In the genomic region with DNA sequence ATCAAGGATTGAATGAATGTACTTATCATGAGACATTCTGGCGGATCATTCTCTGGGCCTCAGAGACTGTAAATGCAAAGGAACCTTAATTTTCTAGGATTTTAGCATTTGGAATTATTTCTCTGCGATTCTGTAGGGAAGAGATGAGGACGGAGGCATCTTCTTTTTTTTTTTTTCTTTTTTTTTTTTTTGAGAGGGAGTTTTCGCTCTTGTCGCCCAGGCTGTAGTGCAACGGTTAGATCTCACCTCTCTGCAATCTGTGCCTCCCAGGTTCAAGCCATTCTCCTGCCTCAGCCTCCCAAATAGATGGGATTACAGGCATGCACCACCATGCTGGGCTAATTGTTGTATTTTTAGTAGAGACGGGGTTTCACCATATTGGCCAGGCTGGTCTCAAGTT, we compare ENCODE assay signal across 23 cellular contexts. TPM values are rescaled to one million over a fixed set of nuclear protein-coding genes. Genes with fewer than 3 reads are reported as not detected.
DNase-seq lines count a peak whose midpoint lies in the region; ATAC-seq and TF ChIP-seq lines count a peak whose summit lies in the region.
"Had no signal": no experiment of that assay in that cellular context is flagged by ENCODE, and none has a peak within 500 bp of the region (broad histone marks: within the 10 kb centered on the region; RNA-seq: fewer than 3 reads in every experiment).

No MANE protein-coding gene starts in this region.

- H3K27ac ChIP-seq in osteoblast (ENCODE audit: low read depth, low read length): no peak overlapping the region
- H3K27ac ChIP-seq: dorsolateral prefrontal cortex, left ventricle myocardium inferior had no signal

- TF ChIP-seq CTCF in Loucy (conservative IDR thresholded peaks at IDR 0.05; ENCODE audit: low read length) (no peak), natural killer cell (IDR thresholded peaks at IDR 0.05) (no peak), osteoblast (IDR thresholded peaks at IDR 0.05; ENCODE audit: extremely low read depth, low read depth, low read length) (no peak)

- no peaks in the 10 kb centered on the region for H3K9me3 Mint-ChIP-seq in activated CD4-positive, alpha-beta T cell treated with anti-CD3 and anti-CD28 coated beads, Interleukin-2, amount 10 ng/mL, durations not matched to agents 24 days and 14 days
- no peaks in the 10 kb centered on the region for H3K9me3 Mint-ChIP-seq in activated naive CD8-positive, alpha-beta T cell treated with anti-CD3 and anti-CD28 coated beads, Interleukin-2, amount 10 ng/mL, durations not matched to agents 7 days and 5 days
- H3K9me3 Mint-ChIP-seq in natural killer cell: peaks cover 0 to 3% of the 10 kb centered on the region in 2 donors

- ATAC-seq in activated naive CD8-positive, alpha-beta T cell treated with anti-CD3 and anti-CD28 coated beads, Interleukin-2, amount 10 ng/mL, durations not matched to agents 7 days and 5 days (ENCODE audit: low read depth): no peak
- ATAC-seq in natural killer cell (no peak), HG02981 (IDR thresholded peaks at IDR 0.05; ENCODE audit: unreplicated experiment) (no peak)

- peaks cover 60% of the 10 kb centered on the region for H3K4me1 Mint-ChIP-seq in activated CD4-positive, alpha-beta T cell treated with anti-CD3 and anti-CD28 coated beads, Interleukin-2, amount 10 ng/mL, durations not matched to agents 24 days and 14 days
- H3K4me1 Mint-ChIP-seq in activated naive CD8-positive, alpha-beta T cell treated with anti-CD3 and anti-CD28 coated beads, Interleukin-2, amount 10 ng/mL, durations not matched to agents 7 days and 5 days: peaks cover 48% of the 10 kb centered on the region
- peaks cover 55 to 78% of the 10 kb centered on the region in 2 donors for H3K4me1 Mint-ChIP-seq in natural killer cell

- H3K4me3 ChIP-seq in Loucy (ENCODE audit: low read length, poor library complexity, severe bottlenecking) (peak overlapping the region; percentile 74), osteoblast (ENCODE audit: insufficient read depth, low read length) (no peak overlapping the region)
- H3K4me3 ChIP-seq: left ventricle myocardium inferior had no signal

- H3K9me2 ChIP-seq in Loucy (replicated peaks; ENCODE audit: low read depth, low read length): no peaks in the 10 kb centered on the region

- peaks cover 41% of the 10 kb centered on the region for H3K4me1 ChIP-seq in Loucy (ENCODE audit: insufficient read depth, low read length, poor library complexity, severe bottlenecking)
- no peaks in the 10 kb centered on the region for H3K4me1 ChIP-seq in osteoblast (ENCODE audit: insufficient read depth, low read length)
- H3K4me1 ChIP-seq: left ventricle myocardium inferior had no signal

- intact Hi-C loops in activated CD4-positive, alpha-beta T cell treated with anti-CD3 and anti-CD28 coated beads, Interleukin-2, amount 10 ng/mL, durations not matched to agents 24 days and 14 days (cut with micrococcal nuclease): loop anchor here (5.0 kb wide), 1 partner anchor 93 kb away; no protein-coding TSS in a partner anchor
- intact Hi-C loops in natural killer cell (cut with micrococcal nuclease): no loop called here

- peak overlapping the region; percentile 82 for H3K9ac ChIP-seq in Loucy (ENCODE audit: low read depth, low read length, poor library complexity, severe bottlenecking)

- H3K4me2 ChIP-seq in Loucy (ENCODE audit: low read depth, low read length, poor library complexity, severe bottlenecking): peak overlapping the region; percentile 88
- H3K4me2 ChIP-seq in osteoblast (ENCODE audit: insufficient read depth, low read length): no peak overlapping the region

- H3K36me3 ChIP-seq in Loucy (ENCODE audit: insufficient read depth, low read length) (no peaks in the 10 kb centered on the region), osteoblast (ENCODE audit: insufficient read depth, low read length) (no peaks in the 10 kb centered on the region)
- H3K36me3 ChIP-seq: esophagus squamous epithelium, left ventricle myocardium inferior, upper lobe of left lung had no signal

- H2AFZ ChIP-seq in Loucy (ENCODE audit: low read length) (no peak overlapping the region), osteoblast (ENCODE audit: low read length) (no peak overlapping the region)

- no peaks in the 10 kb centered on the region for H3K27me3 Mint-ChIP-seq in activated CD4-positive, alpha-beta T cell treated with anti-CD3 and anti-CD28 coated beads, Interleukin-2, amount 10 ng/mL, durations not matched to agents 24 days and 14 days
- H3K27me3 Mint-ChIP-seq in activated naive CD8-positive, alpha-beta T cell treated with anti-CD3 and anti-CD28 coated beads, Interleukin-2, amount 10 ng/mL, durations not matched to agents 7 days and 5 days: no peaks in the 10 kb centered on the region
- no peaks in the 10 kb centered on the region for H3K27me3 Mint-ChIP-seq in natural killer cell (ENCODE audit: low read depth in 2 of 2)

- no peaks in the 10 kb centered on the region for H3F3A ChIP-seq in Loucy (ENCODE audit: low read depth)

- POLR2A ChIA-PET in activated naive CD8-positive, alpha-beta T cell treated with anti-CD3 and anti-CD28 coated beads, Interleukin-2, amount 10 ng/mL, durations not matched to agents 7 days and 5 days (lab: Charles Lee): interaction anchor here (0.6 to 8.1 kb wide), 10 partner anchors 8 to 168 kb away, joined by 3 to 259 read pairs (median 20); partner anchors contain the start of gene SEPHS2

- H3K9me3 ChIP-seq in Loucy (ENCODE audit: insufficient read depth, low read depth, low read length) (no peaks in the 10 kb centered on the region), osteoblast (ENCODE audit: low read depth, low read length) (no peaks in the 10 kb centered on the region)
- H3K9me3 ChIP-seq: esophagus squamous epithelium, left ventricle myocardium inferior, upper lobe of left lung had no signal

- H3K27ac Mint-ChIP-seq in activated CD4-positive, alpha-beta T cell treated with anti-CD3 and anti-CD28 coated beads, Interleukin-2, amount 10 ng/mL, durations not matched to agents 24 days and 14 days: peak overlapping the region; percentile 80
- H3K27ac Mint-ChIP-seq in activated naive CD8-positive, alpha-beta T cell treated with anti-CD3 and anti-CD28 coated beads, Interleukin-2, amount 10 ng/mL, durations not matched to agents 7 days and 5 days: peak overlapping the region; percentile 71
- H3K27ac Mint-ChIP-seq in natural killer cell: peak overlapping the region; percentile 95 to 96

- peak overlapping the region; percentile 100 for H3K4me3 Mint-ChIP-seq in activated CD4-positive, alpha-beta T cell treated with anti-CD3 and anti-CD28 coated beads, Interleukin-2, amount 10 ng/mL, durations not matched to agents 24 days and 14 days
- H3K4me3 Mint-ChIP-seq in activated naive CD8-positive, alpha-beta T cell treated with anti-CD3 and anti-CD28 coated beads, Interleukin-2, amount 10 ng/mL, durations not matched to agents 7 days and 5 days: peak overlapping the region; percentile 100
- peak overlapping the region; percentile 98 for H3K4me3 Mint-ChIP-seq in natural killer cell

- H3K79me2 ChIP-seq in Loucy (ENCODE audit: insufficient read depth, low read length): peaks cover 30% of the 10 kb centered on the region
- no peaks in the 10 kb centered on the region for H3K79me2 ChIP-seq in osteoblast (ENCODE audit: insufficient read depth, low read length)

- no peaks in the 10 kb centered on the region for H4K20me1 ChIP-seq in Loucy (ENCODE audit: insufficient read depth, low read length, poor library complexity, severe bottlenecking)
- H4K20me1 ChIP-seq in osteoblast (ENCODE audit: insufficient read depth, low read length): no peaks in the 10 kb centered on the region

- peaks cover 57% of the 10 kb centered on the region for H3K36me3 Mint-ChIP-seq in activated CD4-positive, alpha-beta T cell treated with anti-CD3 and anti-CD28 coated beads, Interleukin-2, amount 10 ng/mL, durations not matched to agents 24 days and 14 days (ENCODE audit: low read depth)
- peaks cover 49% of the 10 kb centered on the region for H3K36me3 Mint-ChIP-seq in activated naive CD8-positive, alpha-beta T cell treated with anti-CD3 and anti-CD28 coated beads, Interleukin-2, amount 10 ng/mL, durations not matched to agents 7 days and 5 days
- H3K36me3 Mint-ChIP-seq in natural killer cell: no peaks in the 10 kb centered on the region

- no peak for DNase-seq in activated CD4-positive, alpha-beta T cell treated with anti-CD3 and anti-CD28 coated beads, Interleukin-2, amount 10 ng/mL, durations not matched to agents 24 days and 14 days
- DNase-seq in activated CD4-positive, alpha-beta T cell treated with anti-CD3 and anti-CD28 coated beads, Interleukin-2, amount 50 U/mL, for 1 hour: no peak
- no peak for DNase-seq in activated naive CD8-positive, alpha-beta T cell treated with anti-CD3 and anti-CD28 coated beads, Interleukin-2, amount 10 ng/mL, durations not matched to agents 7 days and 5 days
- DNase-seq in natural killer cell (no peak), AG08396 (ENCODE audit: low spot score) (no peak), osteoblast (ENCODE audit: insufficient read length, low spot score, missing footprints) (no peak)
- DNase-seq: DND-41; dorsolateral prefrontal cortex; esophagus squamous epithelium; Kasumi-1; left ventricle myocardium inferior; NCI-H1105; NCI-H2171; NCI-H82; stimulated activated naive CD4-positive, alpha-beta T cell had no signal

- H3K27me3 ChIP-seq in Loucy (ENCODE audit: insufficient read depth, low read length, poor library complexity, severe bottlenecking): no peaks in the 10 kb centered on the region
- peaks cover 29% of the 10 kb centered on the region for H3K27me3 ChIP-seq in osteoblast (ENCODE audit: insufficient read depth, low read length)
- H3K27me3 ChIP-seq: upper lobe of left lung had no signal

RNA-seq across cellular contexts. Expression of gene ITGAL, which starts 2.1 kb away (rescaled TPM):
- total RNA-seq in activated CD4-positive, alpha-beta T cell treated with anti-CD3 and anti-CD28 coated beads, Interleukin-2, amount 10 ng/mL, durations not matched to agents 24 days and 14 days: 264 and 267 TPM in 2 replicates
- total RNA-seq in activated naive CD8-positive, alpha-beta T cell treated with anti-CD3 and anti-CD28 coated beads, Interleukin-2, amount 10 ng/mL, durations not matched to agents 7 days and 5 days: 100 to 1,000 TPM; 662 to 664 TPM
- total RNA-seq in natural killer cell (1,000 to 10,000 TPM; 1,131 to 1,260 (median 1,176) TPM), osteoblast (0.36 TPM in 1 of 2 replicates, not detected in the other)
- total RNA-seq: bronchial epithelial cell, HT-29, myocyte, pulmonary artery endothelial cell, RPMI7951 had no signal

RNA-seq across cellular contexts. Expression of gene SEPHS2, which starts 29.0 kb away (rescaled TPM):
- total RNA-seq in activated CD4-positive, alpha-beta T cell treated with anti-CD3 and anti-CD28 coated beads, Interleukin-2, amount 10 ng/mL, durations not matched to agents 24 days and 14 days: 79.7 and 80.2 TPM in 2 replicates
- 10 to 100 TPM; 59.4 to 59.8 TPM for total RNA-seq in activated naive CD8-positive, alpha-beta T cell treated with anti-CD3 and anti-CD28 coated beads, Interleukin-2, amount 10 ng/mL, durations not matched to agents 7 days and 5 days
- total RNA-seq in natural killer cell: 10 to 100 TPM; 25.5 to 37.6 (median 35.0) TPM
- 18.0 and 20.3 TPM in 2 replicates for total RNA-seq in osteoblast

RNA-seq across cellular contexts. Expression of gene DCTPP1, which starts 44.9 kb away (rescaled TPM):
- total RNA-seq in activated CD4-positive, alpha-beta T cell treated with anti-CD3 and anti-CD28 coated beads, Interleukin-2, amount 10 ng/mL, durations not matched to agents 24 days and 14 days: 167 and 176 TPM in 2 replicates
- total RNA-seq in activated naive CD8-positive, alpha-beta T cell treated with anti-CD3 and anti-CD28 coated beads, Interleukin-2, amount 10 ng/mL, durations not matched to agents 7 days and 5 days: 10 to 100 TPM; 52.2 to 52.8 TPM
- 10 to 100 TPM; 11.2 to 16.9 (median 15.2) TPM for total RNA-seq in natural killer cell
- 13.6 and 13.8 TPM in 2 replicates for total RNA-seq in osteoblast

RNA-seq across cellular contexts. Expression of gene ZNF768, which starts 51.7 kb away (rescaled TPM):
- total RNA-seq in activated CD4-positive, alpha-beta T cell treated with anti-CD3 and anti-CD28 coated beads, Interleukin-2, amount 10 ng/mL, durations not matched to agents 24 days and 14 days: 12.9 and 14.8 TPM in 2 replicates
- total RNA-seq in activated naive CD8-positive, alpha-beta T cell treated with anti-CD3 and anti-CD28 coated beads, Interleukin-2, amount 10 ng/mL, durations not matched to agents 7 days and 5 days: 1 to 10 TPM; 7.4 to 8.1 TPM
- total RNA-seq in natural killer cell: 1 to 10 TPM; 3.3 to 7.2 (median 5.6) TPM
- total RNA-seq in osteoblast: 22.7 and 25.0 TPM in 2 replicates

RNA-seq across cellular contexts. Expression of gene ZNF747, which starts 60.0 kb away (rescaled TPM):
- 10.5 and 13.6 TPM in 2 replicates for total RNA-seq in activated CD4-positive, alpha-beta T cell treated with anti-CD3 and anti-CD28 coated beads, Interleukin-2, amount 10 ng/mL, durations not matched to agents 24 days and 14 days
- total RNA-seq in activated naive CD8-positive, alpha-beta T cell treated with anti-CD3 and anti-CD28 coated beads, Interleukin-2, amount 10 ng/mL, durations not matched to agents 7 days and 5 days: 10 to 100 TPM; 11.9 to 12.5 TPM
- total RNA-seq in natural killer cell (1 to 10 TPM; 5.0 to 8.6 (median 6.3) TPM), osteoblast (16.6 and 17.1 TPM in 2 replicates)

Comparison
In these comparisons a context has a peak if more than half of its experiments do, and no peak if none do; other contexts are left out.
1. RNA of gene ITGAL, which starts 2.1 kb away (total RNA-seq): 1,131 to 1,260 TPM in natural killer cell, 662 to 664 TPM in activated naive CD8-positive, alpha-beta T cell treated with anti-CD3 and anti-CD28 coated beads, Interleukin-2, amount 10 ng/mL, durations not matched to agents 7 days and 5 days and 264 to 267 TPM in activated CD4-positive, alpha-beta T cell treated with anti-CD3 and anti-CD28 coated beads, Interleukin-2, amount 10 ng/mL, durations not matched to agents 24 days and 14 days; 0.36 TPM in osteoblast; every median in the first group is over 100 times any median in the second.
2. Peak in every context shown above with its lines, with median percentiles within 50 percentile points of each other: H3K27ac Mint-ChIP-seq and H3K4me3 Mint-ChIP-seq.